8 cellular contexts compared by ENCODE assay signal in the genomic region with DNA sequence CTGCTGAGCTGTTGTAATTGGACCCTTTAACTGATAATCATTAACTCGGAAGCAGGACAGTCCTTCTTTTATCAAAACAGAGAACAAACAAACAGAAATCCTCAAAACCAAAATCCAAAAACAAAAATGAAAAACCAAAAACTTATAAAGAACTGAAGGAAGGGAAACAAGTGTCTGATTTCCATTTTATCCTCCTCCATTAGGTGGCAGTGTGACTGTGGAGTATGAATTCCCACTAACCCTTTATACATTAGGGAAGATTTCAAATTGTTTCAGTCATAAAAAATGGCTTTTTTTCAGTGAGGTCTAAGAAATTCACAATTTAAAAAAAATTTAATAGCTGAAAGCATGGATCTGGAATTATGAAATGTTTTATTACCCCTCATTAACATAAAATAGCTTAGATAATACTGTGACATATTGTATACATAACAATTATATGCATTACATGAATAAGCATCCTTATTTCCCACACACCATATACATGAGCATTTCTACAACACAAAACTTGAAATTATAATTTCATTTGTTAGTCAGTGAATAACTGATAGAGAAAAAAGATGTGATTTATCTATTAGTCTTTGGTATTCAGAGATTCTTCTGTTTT.
A peak's percentile ranks its signal among the peaks of the same experiment; 100 is the strongest.
DNase-seq lines count a peak whose midpoint lies in the region; ATAC-seq and TF ChIP-seq lines count a peak whose summit lies in the region.

No MANE protein-coding gene starts in this region.

- H3K79me2 ChIP-seq in osteoblast (ENCODE audit: insufficient read depth, low read length), result no peaks in the 10 kb centered on the region

- no peaks in the 10 kb centered on the region for H3K36me3 ChIP-seq in osteoblast (ENCODE audit: insufficient read depth, low read length)

- no peak overlapping the region for H3K27ac ChIP-seq in osteoblast (ENCODE audit: low read depth, low read length)

- no peak overlapping the region for H2AFZ ChIP-seq in osteoblast (ENCODE audit: low read length)

- H4K20me1 ChIP-seq in osteoblast (ENCODE audit: insufficient read depth, low read length), result no peaks in the 10 kb centered on the region

- H3K4me3 ChIP-seq in cardiac fibroblast (replicated peaks in 1 of 2; ENCODE audit: low read depth in 2 of 2, low read length in 2 of 2) (no peak overlapping the region), osteoblast (ENCODE audit: insufficient read depth, low read length) (no peak overlapping the region)

- H3K4me2 ChIP-seq in osteoblast (ENCODE audit: insufficient read depth, low read length), result no peak overlapping the region

- no peaks in the 10 kb centered on the region for H3K9me3 ChIP-seq in osteoblast (ENCODE audit: low read depth, low read length)

- H3K27me3 ChIP-seq in osteoblast (ENCODE audit: insufficient read depth, low read length), result no peaks in the 10 kb centered on the region

- peak; percentile 42 for DNase-seq in DMS53 (lab: John Stamatoyannopoulos, UW)
- DNase-seq in NCI-H1092 (lab: John Stamatoyannopoulos, UW), result peak; percentile 29
- peak; percentile 8 to 10 for DNase-seq in cardiac fibroblast (ENCODE audit: low read depth in 2 of 2)
- DNase-seq in osteoblast (ENCODE audit: insufficient read length, low spot score, missing footprints), result no peak
- DNase-seq in stimulated activated CD4-positive, alpha-beta T cell treated with anti-CD3 and anti-CD28 coated beads, Interleukin-12 subunit alpha, Interleukin-12 subunit beta, amount 100 ng/mL, for 4 hours, result no peak
- no peak for DNase-seq in amniotic stem cell (lab: John Stamatoyannopoulos, UW)
- no peak for DNase-seq in activated T-cell treated with anti-CD3 and anti-CD28 coated beads for 4 hours

- no peaks in the 10 kb centered on the region for H3K4me1 ChIP-seq in osteoblast (ENCODE audit: insufficient read depth, low read length)

- TF ChIP-seq CTCF in cardiac fibroblast (IDR thresholded peaks at IDR 0.05; ENCODE audit: low read depth, low read length), result peak; percentile 26
- TF ChIP-seq CTCF in osteoblast (IDR thresholded peaks at IDR 0.05; ENCODE audit: extremely low read depth, low read depth, low read length), result peak; percentile 24

- peak; percentile 82 for ATAC-seq in GM21786 (IDR thresholded peaks at IDR 0.05; ENCODE audit: unreplicated experiment)

Comparison
In these comparisons a context has a peak if more than half of its experiments do, and no peak if none do; other contexts are left out.
1. DNase-seq: peak in DMS53 (single experiment), NCI-H1092 (single experiment) and cardiac fibroblast (2 of 2); none in osteoblast (single experiment), stimulated activated CD4-positive, alpha-beta T cell treated with anti-CD3 and anti-CD28 coated beads, Interleukin-12 subunit alpha, Interleukin-12 subunit beta, amount 100 ng/mL, for 4 hours (single experiment), amniotic stem cell (single experiment) and activated T-cell treated with anti-CD3 and anti-CD28 coated beads for 4 hours (single experiment).